Comparison of ENCODE assay signal across 1 cellular context in the genomic region with DNA sequence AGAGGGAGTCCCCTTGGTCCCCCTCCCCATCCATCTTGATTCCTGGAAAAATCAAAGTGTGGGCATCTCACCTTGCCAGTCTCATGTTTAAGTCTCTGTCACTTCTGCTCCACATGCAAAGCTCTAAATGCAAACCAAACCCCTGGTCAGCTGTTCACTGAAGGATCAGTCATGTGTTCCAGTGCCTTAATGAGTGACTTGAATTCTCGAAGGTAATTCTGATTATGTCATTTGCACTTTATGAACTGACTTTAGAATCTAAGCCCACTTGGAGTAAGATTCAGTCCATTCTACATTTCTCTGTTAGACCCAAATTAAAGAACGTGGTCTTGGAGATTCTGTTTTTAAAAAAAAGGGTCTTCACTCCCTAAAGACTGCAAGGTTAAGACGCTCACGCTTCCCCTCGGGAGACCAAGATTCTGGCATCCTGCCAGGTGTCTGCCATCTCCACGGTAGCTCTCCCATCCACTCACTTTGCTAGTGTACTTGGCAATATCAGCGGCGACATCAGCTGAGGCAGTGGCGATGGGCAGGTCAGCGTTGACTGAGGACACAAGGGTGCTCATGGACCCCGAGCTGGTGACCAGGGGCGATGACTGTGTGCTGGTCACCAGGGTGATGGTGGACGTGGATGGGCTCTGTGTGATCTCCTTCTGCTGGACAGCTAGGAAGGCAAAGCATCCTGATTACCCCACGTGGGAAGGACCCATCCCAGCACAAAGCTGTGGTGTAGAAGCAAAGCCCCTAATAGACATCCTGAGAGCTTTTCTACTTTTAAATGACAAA.
TF ChIP-seq lines count a peak whose summit lies in the region.

No MANE protein-coding gene starts in this region.

TF ChIP-seq in WTC11, 78 proteins besides CTCF, POLR2A, EP300 and RAD21:
- no peak for TF ChIP-seq MYBL2 (CRISPR knock-in tag; IDR thresholded peaks at IDR 0.05)
- TF ChIP-seq FOXK1 (CRISPR knock-in tag; IDR thresholded peaks at IDR 0.05) = no peak
- no peak for TF ChIP-seq IRF2 (CRISPR knock-in tag; IDR thresholded peaks at IDR 0.05; ENCODE audit: borderline replicate concordance, low read depth)
- TF ChIP-seq E2F4 (CRISPR knock-in tag; IDR thresholded peaks at IDR 0.05; ENCODE audit: borderline replicate concordance, low read depth) = no peak
- TF ChIP-seq TEAD1 (CRISPR knock-in tag; IDR thresholded peaks at IDR 0.05) = no peak
- TF ChIP-seq CREM (CRISPR knock-in tag; IDR thresholded peaks at IDR 0.05) = no peak
- TF ChIP-seq CBFB (CRISPR knock-in tag; IDR thresholded peaks at IDR 0.05; ENCODE audit: low read depth) = no peak
- TF ChIP-seq SMAD4 (CRISPR knock-in tag; IDR thresholded peaks at IDR 0.05) = no peak
